ENCODE assay signal across 1 cellular context in genomic region chr2:84741182-84741822, GRCh38.
TF ChIP-seq lines count a peak whose summit lies in the region.

No MANE protein-coding gene starts in this region.

TF ChIP-seq in HepG2, 621 proteins besides CTCF, POLR2A, EP300 and RAD21 (continued from another document):
- TF ChIP-seq ZBTB40 (IDR thresholded peaks at IDR 0.05) (no peak), ZBTB40 (CRISPR knock-in tag; IDR thresholded peaks at IDR 0.05) (no peak), TFDP1 (CRISPR knock-in tag; IDR thresholded peaks at IDR 0.05; ENCODE audit: borderline replicate concordance) (no peak)
- TF ChIP-seq, protein P1, sequence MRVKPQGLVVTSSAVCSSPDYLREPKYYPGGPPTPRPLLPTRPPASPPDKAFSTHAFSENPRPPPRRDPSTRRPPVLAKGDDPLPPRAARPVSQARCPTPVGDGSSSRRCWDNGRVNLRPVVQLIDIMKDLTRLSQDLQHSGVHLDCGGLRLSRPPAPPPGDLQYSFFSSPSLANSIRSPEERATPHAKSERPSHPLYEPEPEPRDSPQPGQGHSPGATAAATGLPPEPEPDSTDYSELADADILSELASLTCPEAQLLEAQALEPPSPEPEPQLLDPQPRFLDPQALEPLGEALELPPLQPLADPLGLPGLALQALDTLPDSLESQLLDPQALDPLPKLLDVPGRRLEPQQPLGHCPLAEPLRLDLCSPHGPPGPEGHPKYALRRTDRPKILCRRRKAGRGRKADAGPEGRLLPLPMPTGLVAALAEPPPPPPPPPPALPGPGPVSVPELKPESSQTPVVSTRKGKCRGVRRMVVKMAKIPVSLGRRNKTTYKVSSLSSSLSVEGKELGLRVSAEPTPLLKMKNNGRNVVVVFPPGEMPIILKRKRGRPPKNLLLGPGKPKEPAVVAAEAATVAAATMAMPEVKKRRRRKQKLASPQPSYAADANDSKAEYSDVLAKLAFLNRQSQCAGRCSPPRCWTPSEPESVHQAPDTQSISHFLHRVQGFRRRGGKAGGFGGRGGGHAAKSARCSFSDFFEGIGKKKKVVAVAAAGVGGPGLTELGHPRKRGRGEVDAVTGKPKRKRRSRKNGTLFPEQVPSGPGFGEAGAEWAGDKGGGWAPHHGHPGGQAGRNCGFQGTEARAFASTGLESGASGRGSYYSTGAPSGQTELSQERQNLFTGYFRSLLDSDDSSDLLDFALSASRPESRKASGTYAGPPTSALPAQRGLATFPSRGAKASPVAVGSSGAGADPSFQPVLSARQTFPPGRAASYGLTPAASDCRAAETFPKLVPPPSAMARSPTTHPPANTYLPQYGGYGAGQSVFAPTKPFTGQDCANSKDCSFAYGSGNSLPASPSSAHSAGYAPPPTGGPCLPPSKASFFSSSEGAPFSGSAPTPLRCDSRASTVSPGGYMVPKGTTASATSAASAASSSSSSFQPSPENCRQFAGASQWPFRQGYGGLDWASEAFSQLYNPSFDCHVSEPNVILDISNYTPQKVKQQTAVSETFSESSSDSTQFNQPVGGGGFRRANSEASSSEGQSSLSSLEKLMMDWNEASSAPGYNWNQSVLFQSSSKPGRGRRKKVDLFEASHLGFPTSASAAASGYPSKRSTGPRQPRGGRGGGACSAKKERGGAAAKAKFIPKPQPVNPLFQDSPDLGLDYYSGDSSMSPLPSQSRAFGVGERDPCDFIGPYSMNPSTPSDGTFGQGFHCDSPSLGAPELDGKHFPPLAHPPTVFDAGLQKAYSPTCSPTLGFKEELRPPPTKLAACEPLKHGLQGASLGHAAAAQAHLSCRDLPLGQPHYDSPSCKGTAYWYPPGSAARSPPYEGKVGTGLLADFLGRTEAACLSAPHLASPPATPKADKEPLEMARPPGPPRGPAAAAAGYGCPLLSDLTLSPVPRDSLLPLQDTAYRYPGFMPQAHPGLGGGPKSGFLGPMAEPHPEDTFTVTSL (CRISPR knock-in tag; IDR thresholded peaks at IDR 0.05; ENCODE audit: borderline replicate concordance): no peak
- TF ChIP-seq, protein P2, sequence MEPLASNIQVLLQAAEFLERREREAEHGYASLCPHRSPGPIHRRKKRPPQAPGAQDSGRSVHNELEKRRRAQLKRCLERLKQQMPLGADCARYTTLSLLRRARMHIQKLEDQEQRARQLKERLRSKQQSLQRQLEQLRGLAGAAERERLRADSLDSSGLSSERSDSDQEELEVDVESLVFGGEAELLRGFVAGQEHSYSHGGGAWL (CRISPR knock-in tag; IDR thresholded peaks at IDR 0.05): no peak
